Comparison of ENCODE assay signal across 32 cellular contexts in the genomic region with DNA sequence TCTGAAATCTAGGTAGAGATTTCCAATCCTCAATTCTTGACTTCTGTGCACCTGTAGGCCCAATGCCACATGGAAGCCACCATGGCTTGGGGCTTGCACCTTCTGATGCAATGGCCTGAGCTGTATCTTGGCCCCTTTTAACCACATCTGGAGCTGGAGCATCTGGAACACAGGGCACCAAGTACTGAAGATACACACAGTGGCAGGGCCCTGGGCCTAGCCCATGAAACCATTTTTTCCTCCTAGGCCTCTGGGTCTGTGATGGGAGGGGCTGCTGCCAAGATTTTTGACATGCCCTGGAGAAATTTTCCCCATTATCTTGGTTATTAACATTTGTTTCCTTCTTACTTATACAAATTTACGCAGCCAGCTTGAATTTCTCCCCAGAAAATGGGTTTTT. TPM values are rescaled to one million over a fixed set of nuclear protein-coding genes. Genes with fewer than 3 reads are reported as not detected.
DNase-seq lines count a peak whose midpoint lies in the region; ATAC-seq, FAIRE-seq and TF ChIP-seq lines count a peak whose summit lies in the region.
"Had no signal": no experiment of that assay in that cellular context is flagged by ENCODE, and none has a peak within 500 bp of the region (broad histone marks: within the 10 kb centered on the region; RNA-seq: fewer than 3 reads in every experiment).

No MANE protein-coding gene starts in this region.

- H3K4me2 ChIP-seq in A549 = no peak overlapping the region
- no peak overlapping the region for H3K4me2 ChIP-seq in K562 (ENCODE audit: insufficient read depth, low read length)
- H3K4me2 ChIP-seq: BLaER1; BLaER1 treated with 17β-estradiol and CSF1 and Interleukin-3, amounts not matched to agents 10 nM and 100 nM had no signal

- H4K20me1 ChIP-seq in K562 (replicated peaks; ENCODE audit: control insufficient read depth, insufficient read depth, low read length) = no peaks in the 10 kb centered on the region
- H4K20me1 ChIP-seq: BLaER1; BLaER1 treated with 17β-estradiol and CSF1 and Interleukin-3, amounts not matched to agents 10 nM and 100 nM had no signal

- intact Hi-C loops in K562 (cut with micrococcal nuclease) = no loop called here

- no peak for TF ChIP-seq RAD21 in A549 (conservative IDR thresholded peaks at IDR 0.05 in 1 of 2, IDR thresholded peaks at IDR 0.05 in 1 of 2)
- TF ChIP-seq RAD21 in K562 (CRISPR knock-in tag; conservative IDR thresholded peaks at IDR 0.05 in 1 of 2, IDR thresholded peaks at IDR 0.05 in 1 of 2) = no peak

- H3K9me3 ChIP-seq in A549 = no peaks in the 10 kb centered on the region
- no peaks in the 10 kb centered on the region for H3K9me3 ChIP-seq in HEK293 (ENCODE audit: control insufficient read depth, insufficient read depth, low read depth, low read length)
- no peaks in the 10 kb centered on the region for H3K9me3 ChIP-seq in K562 (replicated peaks; ENCODE audit: control insufficient read depth, insufficient read depth, low read depth, low read length)
- H3K9me3 ChIP-seq: BE2C had no signal

- ATAC-seq in A549 (no peak), K562 (no peak)
- ATAC-seq: CD8-positive, alpha-beta T cell had no signal

- BruUV-seq in K562 (replicated peaks; lab: Mats Ljungman, UMichigan) = no TSS peak

- H3K79me2 ChIP-seq in K562 (ENCODE audit: control insufficient read depth, insufficient read depth, low read length) = no peaks in the 10 kb centered on the region

- TF ChIP-seq POLR2A in A549 (IDR thresholded peaks at IDR 0.05; ENCODE audit: low read length) = no peak
- TF ChIP-seq POLR2A in K562 (conservative IDR thresholded peaks at IDR 0.05) = no peak

- H3K9me1 ChIP-seq in K562 (ENCODE audit: control insufficient read depth, insufficient read depth, low read length) = no peaks in the 10 kb centered on the region

- no peak overlapping the region for H3K9ac ChIP-seq in K562 (ENCODE audit: insufficient read depth in 1 of 2, low read depth in 2 of 2, low read length in 2 of 2)
- H3K9ac ChIP-seq: BLaER1; BLaER1 treated with 17β-estradiol and CSF1 and Interleukin-3, amounts not matched to agents 10 nM and 100 nM had no signal

- POLR2A ChIA-PET in A549 (lab: Yijun Ruan, JAX) = no interaction called here
- POLR2A ChIA-PET in HEK293 (lab: Yijun Ruan, JAX) = no interaction called here
- POLR2A ChIA-PET in K562 (lab: Yijun Ruan, JAX) = no interaction called here

- no peak overlapping the region for H3K27ac ChIP-seq in A549
- H3K27ac ChIP-seq in HEK293 (ENCODE audit: extremely low read depth, low read depth, low read length) = no peak overlapping the region
- no peak overlapping the region for H3K27ac ChIP-seq in K562 (ENCODE audit: extremely low read depth, low read depth, low read length)
- H3K27ac ChIP-seq: 22Rv1; BLaER1; BLaER1 treated with 17β-estradiol and CSF1 and Interleukin-3, amounts not matched to agents 10 nM and 100 nM; C4-2B had no signal

- H3K4me3 ChIP-seq in A549 (no peak overlapping the region), HEK293 (ENCODE audit: low read depth, low read length) (no peak overlapping the region), K562 (no peak overlapping the region), foreskin fibroblast (ENCODE audit: low read depth in 1 of 2, low read length in 2 of 2) (no peak overlapping the region)
- H3K4me3 ChIP-seq: BLaER1; BLaER1 treated with 17β-estradiol and CSF1 and Interleukin-3, amounts not matched to agents 10 nM and 100 nM had no signal

- H3K36me3 ChIP-seq in HEK293 (ENCODE audit: control insufficient read depth in 2 of 2, insufficient read depth in 1 of 2, low read length in 2 of 2) = no peaks in the 10 kb centered on the region
- no peaks in the 10 kb centered on the region for H3K36me3 ChIP-seq in K562 (ENCODE audit: control insufficient read depth, insufficient read depth, low read length)
- H3K36me3 ChIP-seq: BE2C, BLaER1 had no signal

- DNase-seq in A549 (ENCODE audit: low read depth in 1 of 2, low spot score in 1 of 2) (no peak), K562 (ENCODE audit: extremely low read depth in 1 of 4, low spot score in 3 of 4) (no peak), foreskin fibroblast (no peak), Ammon's horn (ENCODE audit: low spot score) (no peak)
- no peak for DNase-seq in activated T-cell treated with anti-CD3 and anti-CD28 coated beads, Interleukin-2, amount 50 U/mL, for 1 hour
- DNase-seq: 8988T; ACHN; AML-193; BE2C; C1 segment of cervical spinal cord; Caco-2; Calu3; CD4-positive, alpha-beta memory T cell; CD4-positive, alpha-beta T cell; CD4-positive, CD25-positive, alpha-beta regulatory T cell; CD8-positive, alpha-beta memory T cell; CD8-positive, alpha-beta T cell; COR-L47; DMS 273 treated with DMSO at 0.1 percent for 48 hours; DMS153; DMS53; DMS79; DMS79 treated with DMSO at 0.1 percent for 48 hours; DND-41; EL had no signal

- H3K27me3 ChIP-seq in K562 (ENCODE audit: control insufficient read depth in 2 of 2, insufficient read depth in 2 of 2, low read length in 2 of 2) = no peaks in the 10 kb centered on the region; a peak in 1 of 5 replicates
- H3K27me3 ChIP-seq: BE2C; BLaER1; BLaER1 treated with 17β-estradiol and CSF1 and Interleukin-3, amounts not matched to agents 10 nM and 100 nM had no signal

- in situ Hi-C loops in K562 (cut with MboI) = no loop called here

- FAIRE-seq in A549 (lab: Jason Lieb, UNC) = no peak
- no peak for FAIRE-seq in K562 (lab: Jason Lieb, UNC)
- FAIRE-seq: A204.1, D721Med had no signal

- CTCF ChIA-PET in A549 (lab: Yijun Ruan, JAX) = no interaction called here
- CTCF ChIA-PET in HEK293 (lab: Yijun Ruan, JAX) = interaction anchor here (0.6 to 0.7 kb wide), 2 partner anchors 14 to 29 kb away, joined by 3 to 4 read pairs; no protein-coding TSS in a partner anchor
- CTCF ChIA-PET in K562 (lab: Yijun Ruan, JAX; ENCODE audit: low intra/inter-chr PET ratio) = no interaction called here

- no peak for TF ChIP-seq CTCF in A549 (IDR thresholded peaks at IDR 0.05)
- TF ChIP-seq CTCF in HEK293 (tag by site-specific recombination; IDR thresholded peaks at IDR 0.05) = no peak
- TF ChIP-seq CTCF in K562 (IDR thresholded peaks at IDR 0.05 in 2 of 3, conservative IDR thresholded peaks at IDR 0.05 in 1 of 3; ENCODE audit: insufficient read depth in 2 of 3, low read depth in 1 of 3, low read length in 3 of 3) = no peak
- TF ChIP-seq CTCF in foreskin fibroblast (IDR thresholded peaks at IDR 0.05; ENCODE audit: low read depth, low read length) = no peak

- no peak for TF ChIP-seq EP300 in A549 (IDR thresholded peaks at IDR 0.05)
- no peak for TF ChIP-seq EP300 in K562 (IDR thresholded peaks at IDR 0.05; ENCODE audit: low read length)

- H2AFZ ChIP-seq in K562 (ENCODE audit: low read depth, low read length) = no peak overlapping the region

- WGBS in A549 (ENCODE audit: missing lambda C conversion rate) = 0% methylated on average over 1 of the region's 1 CpG
- WGBS in K562 (ENCODE audit: insufficient coverage, low coverage, missing lambda C conversion rate) = 6% methylated on average over 1 of the region's 1 CpG

- no peaks in the 10 kb centered on the region for H3K4me1 ChIP-seq in A549
- H3K4me1 ChIP-seq in HEK293 (ENCODE audit: control insufficient read depth, insufficient read depth, low read length) = no peaks in the 10 kb centered on the region
- H3K4me1 ChIP-seq in K562 (replicated peaks in 1 of 2; ENCODE audit: control insufficient read depth in 2 of 2, insufficient read depth in 2 of 2, low read length in 2 of 2) = no peaks in the 10 kb centered on the region
- H3K4me1 ChIP-seq: BE2C; BLaER1; BLaER1 treated with 17β-estradiol and CSF1 and Interleukin-3, amounts not matched to agents 10 nM and 100 nM; Caco-2 had no signal

RNA-seq across cellular contexts. Expression of gene GCC1, which starts 39.1 kb away (rescaled TPM):
- polyA plus RNA-seq in A549 (2011; rRNA removed) (15.7 and 15.8 TPM in 2 replicates), A549 (2017; fragmentation: RNase III; extraction: RNeasy Plus Mini Kit Qiagen cat#74134 plus additional on column Dnase treatment) (11.8 to 13.4 TPM (median 12.5 TPM) in 3 replicates), K562 (2011; rRNA removed) (5.6 and 9.0 TPM in 2 replicates), K562 (2014; fragmentation: Illumina TruSeq; extraction: Trizol) (10.9 and 12.3 TPM in 2 replicates), K562 (2014; fragmentation: Nextera tagmentation; extraction: Ambion mirVana) (1 to 10 TPM; 1.9 to 2.3 TPM), K562 (2014; rRNA removed) (8.4 and 9.0 TPM in 2 replicates)
- polyA plus RNA-seq in A549 (2012; cell fraction: cytosol; rRNA removed) = 3.8 and 4.5 TPM in 2 replicates
- 3.4 and 3.8 TPM in 2 replicates for polyA plus RNA-seq in A549 (2012; cell fraction: nucleus; rRNA removed)
- 25.7 and 26.0 TPM in 2 replicates for polyA minus RNA-seq in A549 (2011; rRNA and poly(A)+ RNA removed)
- 13.3 and 16.5 TPM in 2 replicates for total RNA-seq in K562 (2011; cell fraction: chromatin; rRNA removed; ENCODE audit: low replicate concordance)
- 12.8 and 13.8 TPM in 2 replicates for total RNA-seq in K562 (2011; cell fraction: nucleolus; rRNA removed)
- 11.1 and 11.5 TPM in 2 replicates for total RNA-seq in K562 (2011; cell fraction: nucleoplasm; rRNA removed)
- total RNA-seq in K562 (2014; rRNA removed) (16.5 and 19.0 TPM in 2 replicates), K562 (2014; rRNA removed; fragmentation: Illumina TruSeq; extraction: Trizol) (12.8 TPM in 2 replicates), K562 (2015; rRNA removed; fragmentation: Illumina TruSeq; extraction: Trizol) (14.1 and 15.4 TPM in 2 replicates), K562 (2021) (17.8 and 19.8 TPM in 2 replicates)
- 5.6 and 6.9 TPM in 2 replicates for polyA plus RNA-seq in K562 (2011; cell fraction: cytosol; rRNA removed)
- 5.4 and 6.6 TPM in 2 replicates for polyA plus RNA-seq in K562 (2011; cell fraction: nucleus; rRNA removed)
- 11.5 and 11.7 TPM in 2 replicates for polyA plus RNA-seq in K562 (2012)
- 14.5 and 18.2 TPM in 2 replicates for polyA minus RNA-seq in K562 (2011; rRNA and poly(A)+ RNA removed)
- polyA minus RNA-seq in K562 (2011; cell fraction: cytosol; rRNA and poly(A)+ RNA removed) = 7.6 and 9.6 TPM in 2 replicates
- polyA minus RNA-seq in K562 (2011; cell fraction: nucleus; rRNA and poly(A)+ RNA removed) = 13.7 and 16.1 TPM in 2 replicates

RNA-seq across cellular contexts. Expression of gene ARF5, which starts 41.9 kb away (rescaled TPM):
- polyA plus RNA-seq in A549 (2011; rRNA removed) (150 and 163 TPM in 2 replicates), A549 (2017; fragmentation: RNase III; extraction: RNeasy Plus Mini Kit Qiagen cat#74134 plus additional on column Dnase treatment) (163 to 175 TPM (median 172 TPM) in 3 replicates), K562 (2011; rRNA removed) (168 and 233 TPM in 2 replicates), K562 (2014; fragmentation: Illumina TruSeq; extraction: Trizol) (122 and 170 TPM in 2 replicates), K562 (2014; fragmentation: Nextera tagmentation; extraction: Ambion mirVana) (10 to 100 TPM in 1 of 2 experiments, 1 to 10 TPM in 1; 8.1 to 17.3 TPM), K562 (2014; rRNA removed) (244 and 290 TPM in 2 replicates)
- 242 and 278 TPM in 2 replicates for polyA plus RNA-seq in A549 (2012; cell fraction: cytosol; rRNA removed)
- polyA plus RNA-seq in A549 (2012; cell fraction: nucleus; rRNA removed) = 215 and 226 TPM in 2 replicates
- 93.4 and 96.5 TPM in 2 replicates for polyA minus RNA-seq in A549 (2011; rRNA and poly(A)+ RNA removed)
- total RNA-seq in K562 (2011; cell fraction: chromatin; rRNA removed; ENCODE audit: low replicate concordance) = 28.4 and 82.6 TPM in 2 replicates
- 124 and 146 TPM in 2 replicates for total RNA-seq in K562 (2011; cell fraction: nucleolus; rRNA removed)
- 90.9 and 91.9 TPM in 2 replicates for total RNA-seq in K562 (2011; cell fraction: nucleoplasm; rRNA removed)
- total RNA-seq in K562 (2014; rRNA removed) (167 and 205 TPM in 2 replicates), K562 (2014; rRNA removed; fragmentation: Illumina TruSeq; extraction: Trizol) (91.8 and 96.3 TPM in 2 replicates), K562 (2015; rRNA removed; fragmentation: Illumina TruSeq; extraction: Trizol) (125 and 132 TPM in 2 replicates), K562 (2021) (163 and 169 TPM in 2 replicates)
- polyA plus RNA-seq in K562 (2011; cell fraction: cytosol; rRNA removed) = 350 and 694 TPM in 2 replicates
- 197 and 295 TPM in 2 replicates for polyA plus RNA-seq in K562 (2011; cell fraction: nucleus; rRNA removed)
- 144 and 197 TPM in 2 replicates for polyA plus RNA-seq in K562 (2012)
- polyA minus RNA-seq in K562 (2011; rRNA and poly(A)+ RNA removed) = 57.9 and 71.6 TPM in 2 replicates
- polyA minus RNA-seq in K562 (2011; cell fraction: cytosol; rRNA and poly(A)+ RNA removed) = 60.1 and 78.3 TPM in 2 replicates
- polyA minus RNA-seq in K562 (2011; cell fraction: nucleus; rRNA and poly(A)+ RNA removed) = 31.2 and 33.3 TPM in 2 replicates

RNA-seq across cellular contexts. Expression of gene FSCN3, which starts 47.2 kb away (rescaled TPM):
- 0.09 and 0.31 TPM in 2 replicates for polyA plus RNA-seq in A549 (2011; rRNA removed)
- polyA plus RNA-seq in A549 (2012; cell fraction: cytosol; rRNA removed) = 0.76 and 1.0 TPM in 2 replicates
- 1.1 and 2.7 TPM in 2 replicates for polyA plus RNA-seq in A549 (2012; cell fraction: nucleus; rRNA removed)
- 0.15 to 0.42 TPM (median 0.26 TPM) in 3 replicates for polyA plus RNA-seq in A549 (2017; fragmentation: RNase III; extraction: RNeasy Plus Mini Kit Qiagen cat#74134 plus additional on column Dnase treatment)
- 0.44 and 0.54 TPM in 2 replicates for polyA minus RNA-seq in A549 (2011; rRNA and poly(A)+ RNA removed)
- total RNA-seq in K562 (2011; cell fraction: chromatin; rRNA removed; ENCODE audit: low replicate concordance) = 6.8 and 9.8 TPM in 2 replicates
- total RNA-seq in K562 (2011; cell fraction: nucleolus; rRNA removed) = 9.3 and 9.5 TPM in 2 replicates
- total RNA-seq in K562 (2011; cell fraction: nucleoplasm; rRNA removed) = 9.0 and 11.7 TPM in 2 replicates
- 0.69 and 2.0 TPM in 2 replicates for total RNA-seq in K562 (2014; rRNA removed)
- 2.0 and 3.0 TPM in 2 replicates for total RNA-seq in K562 (2014; rRNA removed; fragmentation: Illumina TruSeq; extraction: Trizol)
- total RNA-seq in K562 (2015; rRNA removed; fragmentation: Illumina TruSeq; extraction: Trizol) = 0.49 and 0.76 TPM in 2 replicates
- total RNA-seq in K562 (2021) = 0.40 and 0.55 TPM in 2 replicates
- 0.21 and 0.30 TPM in 2 replicates for polyA plus RNA-seq in K562 (2011; rRNA removed)
- polyA plus RNA-seq in K562 (2011; cell fraction: cytosol; rRNA removed) = 0.09 and 0.77 TPM in 2 replicates
- polyA plus RNA-seq in K562 (2011; cell fraction: nucleus; rRNA removed) = 0.95 and 1.2 TPM in 2 replicates
- polyA plus RNA-seq in K562 (2012) = 0.17 and 0.21 TPM in 2 replicates
- polyA plus RNA-seq in K562 (2014; fragmentation: Illumina TruSeq; extraction: Trizol) = 1.1 and 1.7 TPM in 2 replicates
- polyA plus RNA-seq in K562 (2014; fragmentation: Nextera tagmentation; extraction: Ambion mirVana) = not detected
- 3.8 and 4.2 TPM in 2 replicates for polyA plus RNA-seq in K562 (2014; rRNA removed)
- polyA minus RNA-seq in K562 (2011; rRNA and poly(A)+ RNA removed) = 1.3 and 1.8 TPM in 2 replicates
- polyA minus RNA-seq in K562 (2011; cell fraction: cytosol; rRNA and poly(A)+ RNA removed) = not detected in 2 replicates
- polyA minus RNA-seq in K562 (2011; cell fraction: nucleus; rRNA and poly(A)+ RNA removed) = 2.6 and 3.2 TPM in 2 replicates
- total RNA-seq: Calu3 had no signal
